ENCODE assay signal across 21 cellular contexts in the genomic region with DNA sequence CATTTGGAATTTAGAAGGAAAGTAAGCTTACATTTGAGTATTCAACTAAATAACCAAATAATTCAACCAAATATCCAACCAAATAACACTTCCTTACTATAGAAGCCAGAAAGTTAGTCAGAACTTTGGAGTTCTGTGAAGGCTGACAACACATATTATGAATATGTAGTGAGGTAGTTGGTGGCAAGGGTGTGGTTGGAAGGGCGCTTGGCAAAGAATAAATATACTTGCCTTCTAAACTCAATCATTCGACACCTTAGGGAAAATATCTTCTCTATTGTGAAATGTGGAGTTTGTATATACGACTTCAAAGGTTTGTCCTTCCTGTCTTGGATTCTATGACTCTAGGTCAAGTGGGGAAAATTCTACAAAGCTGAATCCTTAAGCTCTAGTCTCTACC.
"Had no signal": no experiment of that assay in that cellular context is flagged by ENCODE, and none has a peak within 500 bp of the region (broad histone marks: within the 10 kb centered on the region; RNA-seq: fewer than 3 reads in every experiment).

No MANE protein-coding gene starts in this region.

- ATAC-seq: activated T-helper 17 cell treated with anti-CD3 and anti-CD28 coated beads, Interleukin-2, amount 50 U/mL, for 72 hours; foreskin keratinocyte; left colon; lower lobe of right lung; natural killer cell treated with Interleukin-12 subunit alpha and Interleukin-12 subunit beta and Interleukin-15 and Interleukin-18, amount 100 ng/mL, for 72 hours; sciatic nerve; T-helper 17 cell had no signal

- FAIRE-seq: islet of Langerhans, urothelium cell line had no signal

- H3K36me3 ChIP-seq: brain microvascular endothelial cell, lower lobe of right lung, spleen, tibial artery, WERI-Rb-1 had no signal

- H3K4me3 ChIP-seq: coronary artery, hepatocyte, lower lobe of right lung, spleen, tibial artery had no signal

- H3K27ac ChIP-seq: brain microvascular endothelial cell, coronary artery, foreskin keratinocyte, hepatocyte, lower lobe of right lung, spleen, tibial artery, WERI-Rb-1 had no signal

- DNase-seq: activated CD4-positive, alpha-beta T cell treated with anti-CD3 and anti-CD28 coated beads, Interleukin-2, amount 50 U/mL, for 4 hours; activated naive CD4-positive, alpha-beta T cell treated with anti-CD3 and anti-CD28 coated beads for 36 hours; activated T-cell treated with anti-CD3 and anti-CD28 coated beads for 4 hours; anterior cingulate cortex; brain microvascular endothelial cell; left colon; lower lobe of right lung; spleen; stimulated activated naive CD4-positive, alpha-beta T cell treated with Interleukin-2 at 50 U/mL for 16 hours; substantia nigra; T-helper 17 cell; tibial artery; WERI-Rb-1 had no signal

- H3K27me3 ChIP-seq: brain microvascular endothelial cell, foreskin keratinocyte, hepatocyte, spleen, tibial artery had no signal

- H3K79me2 ChIP-seq: hepatocyte had no signal

- H2AFZ ChIP-seq: hepatocyte had no signal

- H3K9me3 ChIP-seq: lower lobe of right lung, tibial artery had no signal

- H3K4me2 ChIP-seq: hepatocyte had no signal

- H3K4me1 ChIP-seq: foreskin keratinocyte, lower lobe of right lung, spleen, tibial artery had no signal
